ENCODE assay signal across 25 cellular contexts in genomic region chr2:168392031-168392430, GRCh38.
DNase-seq lines count a peak whose midpoint lies in the region; ATAC-seq and TF ChIP-seq lines count a peak whose summit lies in the region.
"Had no signal": no experiment of that assay in that cellular context is flagged by ENCODE, and none has a peak within 500 bp of the region (broad histone marks: within the 10 kb centered on the region; RNA-seq: fewer than 3 reads in every experiment).

No MANE protein-coding gene starts in this region.

- no peaks in the 10 kb centered on the region for H3K27me3 Mint-ChIP-seq in GM23338 (ENCODE audit: insufficient read depth, low read depth, poor library complexity)
- H3K27me3 Mint-ChIP-seq: activated naive CD8-positive, alpha-beta T cell treated with anti-CD3 and anti-CD28 coated beads, Interleukin-2, amount 50 U/mL, for 24 hours had no signal

- no peak for ATAC-seq in GM23338
- no peak for ATAC-seq in sciatic nerve
- ATAC-seq: activated naive CD8-positive, alpha-beta T cell treated with anti-CD3 and anti-CD28 coated beads, Interleukin-2, amount 50 U/mL, for 24 hours; activated T-cell treated with anti-CD3 and anti-CD28 coated beads, Interleukin-2, amount 50 U/mL, for 72 hours; body of pancreas; left ventricle myocardium superior; pancreas had no signal

- no peaks in the 10 kb centered on the region; the same call in 2 of the 3 replicates for H3K9me3 Mint-ChIP-seq in GM23338
- H3K9me3 Mint-ChIP-seq: activated naive CD8-positive, alpha-beta T cell treated with anti-CD3 and anti-CD28 coated beads, Interleukin-2, amount 50 U/mL, for 24 hours; neural crest cell had no signal

- H3K4me2 ChIP-seq in GM23338, result no peak overlapping the region
- H3K4me2 ChIP-seq: KMS-11 had no signal

- no peaks in the 10 kb centered on the region for H3K4me1 Mint-ChIP-seq in GM23338
- H3K4me1 Mint-ChIP-seq: activated naive CD8-positive, alpha-beta T cell treated with anti-CD3 and anti-CD28 coated beads, Interleukin-2, amount 50 U/mL, for 24 hours; neural crest cell had no signal

- no peak overlapping the region for H3K27ac Mint-ChIP-seq in GM23338
- H3K27ac Mint-ChIP-seq: activated naive CD8-positive, alpha-beta T cell treated with anti-CD3 and anti-CD28 coated beads, Interleukin-2, amount 50 U/mL, for 24 hours; activated T-cell treated with anti-CD3 and anti-CD28 coated beads, Interleukin-2, amount 50 U/mL, for 72 hours had no signal

- H3K4me1 ChIP-seq in GM23338 (ENCODE audit: insufficient read depth), result no peaks in the 10 kb centered on the region
- H3K4me1 ChIP-seq: body of pancreas, pancreas, suprapubic skin, upper lobe of left lung had no signal

- H2AFZ ChIP-seq in GM23338, result no peak overlapping the region

- DNase-seq in HCEC 1CT, result peak; percentile 46
- DNase-seq in NCI-H526 (lab: John Stamatoyannopoulos, UW), result peak; percentile 13 to 42
- DNase-seq in astrocyte of the spinal cord (ENCODE audit: low read depth, low spot score), result peak; percentile 2
- DNase-seq in foreskin melanocyte, result peak; percentile 18
- DNase-seq in NCI-H1105 treated with DMSO at 0.1 percent for 48 hours (lab: John Stamatoyannopoulos, UW), result no peak
- no peak for DNase-seq in GM23338 (ENCODE audit: low spot score)
- DNase-seq in sciatic nerve (ENCODE audit: low spot score), result no peak
- DNase-seq: activated naive CD4-positive, alpha-beta T cell; activated naive CD8-positive, alpha-beta T cell treated with anti-CD3 and anti-CD28 coated beads, Interleukin-2, amount 50 U/mL, for 24 hours; activated T-cell treated with anti-CD3 and anti-CD28 coated beads, Interleukin-2, amount 50 U/mL, for 72 hours; body of pancreas; cerebellar nuclear complex; dorsolateral prefrontal cortex; H7; islet precursor cell; left ventricle myocardium superior; NCI-H1694 treated with DMSO at 0.1 percent for 48 hours; NCI-H524; pancreas; small intestine; stimulated activated naive CD4-positive, alpha-beta T cell treated with Interleukin-2 at 50 U/mL for 16 hours; upper lobe of left lung had no signal

- H3K27ac ChIP-seq in GM23338 (ENCODE audit: low read depth), result no peak overlapping the region
- H3K27ac ChIP-seq: body of pancreas, dorsolateral prefrontal cortex, KMS-11, pancreas, suprapubic skin, upper lobe of left lung had no signal

- in situ Hi-C loops in astrocyte of the spinal cord (cut with HindIII; ENCODE audit: low sequenced_read_pairs), result no loop called here

- H3K9me2 ChIP-seq in GM23338 (ENCODE audit: insufficient read depth), result no peaks in the 10 kb centered on the region

- no peaks in the 10 kb centered on the region for H3K27me3 ChIP-seq in GM23338 (ENCODE audit: insufficient read depth)
- H3K27me3 ChIP-seq: body of pancreas, dorsolateral prefrontal cortex, pancreas, suprapubic skin, upper lobe of left lung had no signal

- no peak for TF ChIP-seq CTCF in astrocyte of the spinal cord (IDR thresholded peaks at IDR 0.05; ENCODE audit: low read depth, low read length)
- TF ChIP-seq CTCF in GM23338 (conservative IDR thresholded peaks at IDR 0.05; ENCODE audit: low read depth in 2 of 2), result no peak

- H3F3A ChIP-seq in GM23338 (replicated peaks; ENCODE audit: low read depth), result no peaks in the 10 kb centered on the region

- H3K4me3 ChIP-seq in astrocyte of the spinal cord (ENCODE audit: low read depth, low read length), result no peak overlapping the region
- H3K4me3 ChIP-seq in GM23338, result no peak overlapping the region
- H3K4me3 ChIP-seq: body of pancreas, dorsolateral prefrontal cortex, pancreas, suprapubic skin, upper lobe of left lung had no signal

- H4K20me1 ChIP-seq in GM23338 (replicated peaks; ENCODE audit: insufficient read depth), result no peaks in the 10 kb centered on the region

- no peaks in the 10 kb centered on the region for H3K79me2 ChIP-seq in GM23338 (replicated peaks; ENCODE audit: insufficient read depth)

- H3K4me3 Mint-ChIP-seq in GM23338, result no peak overlapping the region
- H3K4me3 Mint-ChIP-seq: activated naive CD8-positive, alpha-beta T cell treated with anti-CD3 and anti-CD28 coated beads, Interleukin-2, amount 50 U/mL, for 24 hours; activated T-cell treated with anti-CD3 and anti-CD28 coated beads, Interleukin-2, amount 50 U/mL, for 72 hours; neural crest cell had no signal

- intact Hi-C loops in sciatic nerve (cut with DNase I), result no loop called here

- H3K36me3 ChIP-seq in GM23338 (ENCODE audit: insufficient read depth), result no peaks in the 10 kb centered on the region
- H3K36me3 ChIP-seq: pancreas, suprapubic skin, upper lobe of left lung had no signal

- no peaks in the 10 kb centered on the region for H3K36me3 Mint-ChIP-seq in GM23338 (ENCODE audit: low read depth)

TF ChIP-seq in GM23338, 12 proteins besides CTCF, POLR2A, EP300 and RAD21 (continues in another document):
- no peak for TF ChIP-seq STAT1 (IDR thresholded peaks at IDR 0.05; ENCODE audit: unreplicated experiment)
- TF ChIP-seq, protein P1, sequence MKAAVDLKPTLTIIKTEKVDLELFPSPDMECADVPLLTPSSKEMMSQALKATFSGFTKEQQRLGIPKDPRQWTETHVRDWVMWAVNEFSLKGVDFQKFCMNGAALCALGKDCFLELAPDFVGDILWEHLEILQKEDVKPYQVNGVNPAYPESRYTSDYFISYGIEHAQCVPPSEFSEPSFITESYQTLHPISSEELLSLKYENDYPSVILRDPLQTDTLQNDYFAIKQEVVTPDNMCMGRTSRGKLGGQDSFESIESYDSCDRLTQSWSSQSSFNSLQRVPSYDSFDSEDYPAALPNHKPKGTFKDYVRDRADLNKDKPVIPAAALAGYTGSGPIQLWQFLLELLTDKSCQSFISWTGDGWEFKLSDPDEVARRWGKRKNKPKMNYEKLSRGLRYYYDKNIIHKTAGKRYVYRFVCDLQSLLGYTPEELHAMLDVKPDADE (IDR thresholded peaks at IDR 0.05), result no peak
- no peak for TF ChIP-seq REST (IDR thresholded peaks at IDR 0.05; ENCODE audit: unreplicated experiment)
- no peak for TF ChIP-seq JUNB (IDR thresholded peaks at IDR 0.05; ENCODE audit: unreplicated experiment)
- TF ChIP-seq CREB1 (CRISPR knock-in tag; IDR thresholded peaks at IDR 0.05; ENCODE audit: low read depth), result no peak
- no peak for TF ChIP-seq ZNF331 (CRISPR knock-in tag; IDR thresholded peaks at IDR 0.05; ENCODE audit: low read depth)
- TF ChIP-seq POLR2AphosphoS5 (IDR thresholded peaks at IDR 0.05; ENCODE audit: low read depth), result no peak
- TF ChIP-seq NANOG (IDR thresholded peaks at IDR 0.05; ENCODE audit: borderline replicate concordance), result no peak

Comparison
In these comparisons a context has a peak if more than half of its experiments do, and no peak if none do; other contexts are left out.
1. DNase-seq: peak in HCEC 1CT (single experiment), NCI-H526 (2 of 2), astrocyte of the spinal cord (single experiment) and foreskin melanocyte (single experiment); none in NCI-H1105 treated with DMSO at 0.1 percent for 48 hours (single experiment), GM23338 (single experiment) and sciatic nerve (single experiment).